In the genomic region with DNA sequence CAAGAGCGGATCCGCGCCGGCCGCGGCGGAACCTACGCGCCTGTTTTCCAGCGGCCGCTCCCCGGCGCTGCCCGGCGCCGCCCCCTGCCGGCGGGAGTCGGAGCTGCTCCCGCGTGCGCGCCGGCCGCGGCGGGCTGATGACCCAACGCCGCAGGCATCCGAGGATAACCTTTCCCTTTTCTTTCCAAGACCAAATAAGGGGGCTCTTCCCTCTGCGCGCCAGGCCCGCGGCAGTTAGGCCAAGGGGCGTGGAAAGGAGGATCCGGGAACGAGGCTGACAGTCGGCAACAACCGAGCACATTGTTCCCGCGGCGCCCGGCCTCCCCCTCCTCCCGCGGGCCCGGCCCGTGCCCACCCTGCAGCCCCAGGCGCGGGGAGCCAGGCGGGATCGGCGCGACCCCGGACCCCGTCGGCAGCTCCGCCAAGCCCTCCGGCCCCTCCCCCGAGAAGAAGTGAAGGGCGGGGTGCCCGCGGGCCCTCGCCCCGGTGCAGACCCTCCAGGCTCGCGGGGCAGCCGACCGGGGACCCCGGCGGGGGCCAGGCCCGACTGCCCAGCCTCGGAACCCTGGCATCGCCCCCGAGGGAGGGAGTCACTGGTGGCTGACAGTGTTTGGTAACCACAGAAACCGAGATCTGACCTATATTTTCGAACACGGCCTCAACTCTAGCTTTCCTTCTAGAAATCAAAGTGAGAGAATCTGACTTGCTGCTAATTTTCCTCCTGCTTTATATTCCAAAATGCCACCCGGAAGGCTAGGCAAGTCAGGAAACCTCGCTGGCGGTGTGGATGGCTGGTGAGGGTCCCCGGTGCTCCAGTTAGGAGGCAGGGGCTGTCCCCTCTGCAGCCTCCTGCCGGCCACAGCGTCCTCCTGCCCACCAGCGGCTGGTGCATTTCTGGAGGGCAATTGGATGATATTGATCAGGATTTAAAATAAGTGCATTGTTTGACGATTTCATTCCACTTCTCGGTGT, we compare ENCODE assay signal across 8 cellular contexts. TPM values are rescaled to one million over a fixed set of nuclear protein-coding genes. Genes with fewer than 3 reads are reported as not detected.
A peak's percentile ranks its signal among the peaks of the same experiment; 100 is the strongest.
DNase-seq lines count a peak whose midpoint lies in the region; ATAC-seq and TF ChIP-seq lines count a peak whose summit lies in the region.

No MANE protein-coding gene starts in this region.

- no peak overlapping the region for H3K27ac Mint-ChIP-seq in activated naive CD8-positive, alpha-beta T cell
- H3K27ac Mint-ChIP-seq in glutamatergic neuron (ENCODE audit: unreplicated experiment) = peak overlapping the region; percentile 67

- peak; percentile 58 for ATAC-seq in GM19324 (IDR thresholded peaks at IDR 0.05; ENCODE audit: low FRiP score, unreplicated experiment)
- peak; percentile 43 for ATAC-seq in HG03469 (IDR thresholded peaks at IDR 0.05; ENCODE audit: unreplicated experiment)

- no peaks in the 10 kb centered on the region for H3K36me3 Mint-ChIP-seq in activated naive CD8-positive, alpha-beta T cell
- H3K36me3 Mint-ChIP-seq in glutamatergic neuron (ENCODE audit: unreplicated experiment) = no peaks in the 10 kb centered on the region

- H3K36me3 ChIP-seq in neutrophil (no peaks in the 10 kb centered on the region), tibial nerve (no peaks in the 10 kb centered on the region)

- no peak for TF ChIP-seq POLR2A in tibial nerve (IDR thresholded peaks at IDR 0.05)

- peaks cover 17% of the 10 kb centered on the region for H3K27me3 Mint-ChIP-seq in activated naive CD8-positive, alpha-beta T cell
- peaks cover 4% of the 10 kb centered on the region for H3K27me3 Mint-ChIP-seq in glutamatergic neuron (ENCODE audit: unreplicated experiment)

- no peaks in the 10 kb centered on the region for H3K9me3 Mint-ChIP-seq in activated naive CD8-positive, alpha-beta T cell (ENCODE audit: low read depth)
- H3K9me3 Mint-ChIP-seq in glutamatergic neuron (ENCODE audit: unreplicated experiment) = peaks cover 5% of the 10 kb centered on the region

- peak overlapping the region; percentile 70 for H3K4me3 Mint-ChIP-seq in activated naive CD8-positive, alpha-beta T cell
- H3K4me3 Mint-ChIP-seq in glutamatergic neuron (ENCODE audit: unreplicated experiment) = peak overlapping the region; percentile 86

- peak in 1 of 2 donors; percentile 77 for TF ChIP-seq EP300 in tibial nerve (IDR thresholded peaks at IDR 0.05)

- H3K4me3 ChIP-seq in neutrophil (ENCODE audit: low read depth in 1 of 2, low read length in 1 of 2) (peak overlapping the region; percentile 56 to 61), tibial nerve (peak overlapping the region; percentile 45 to 67 (median 57))

- peak in 11 of 14 donors; percentile 27 to 74 (median 48) for DNase-seq in C1 segment of cervical spinal cord (lab: John Stamatoyannopoulos, UW)
- peak; percentile 67 for DNase-seq in RPMI8226
- peak; percentile 79 for DNase-seq in glutamatergic neuron
- peak; percentile 68 to 69 for DNase-seq in tibial nerve (ENCODE audit: low spot score in 2 of 2)

- peaks cover 9 to 17% of the 10 kb centered on the region in 2 experiments for H3K4me1 ChIP-seq in neutrophil (ENCODE audit: control insufficient read depth in 1 of 2, insufficient read depth in 1 of 2, low read depth in 1 of 2, low read length in 1 of 2)
- H3K4me1 ChIP-seq in tibial nerve = peaks cover 0 to 16% (median 5%) of the 10 kb centered on the region in 4 donors

- H3K27ac ChIP-seq in neutrophil (no peak overlapping the region), tibial nerve (peak overlapping the region; percentile 76 to 96 (median 94))

- 5 to 6% methylated on average over 40 to 57 of the region's 86 CpGs for WGBS in tibial nerve, 2 donors

- H3K27me3 ChIP-seq in neutrophil (peaks cover 81% of the 10 kb centered on the region), tibial nerve (no peaks in the 10 kb centered on the region)

- H3K4me1 Mint-ChIP-seq in activated naive CD8-positive, alpha-beta T cell (ENCODE audit: low read depth) = peaks cover 7% of the 10 kb centered on the region
- no peaks in the 10 kb centered on the region for H3K4me1 Mint-ChIP-seq in glutamatergic neuron (ENCODE audit: low read depth, unreplicated experiment)

- peak; percentile 79 for TF ChIP-seq CTCF in glutamatergic neuron (IDR thresholded peaks at IDR 0.05; ENCODE audit: partially characterized antibody, unreplicated experiment)
- TF ChIP-seq CTCF in neutrophil (IDR thresholded peaks at IDR 0.05) = peak; percentile 91
- peak; percentile 73 to 96 (median 91) for TF ChIP-seq CTCF in tibial nerve (IDR thresholded peaks at IDR 0.05)

- H3K9me3 ChIP-seq in neutrophil = no peaks in the 10 kb centered on the region
- H3K9me3 ChIP-seq in tibial nerve = no peaks in the 10 kb centered on the region

RNA-seq across cellular contexts. Expression of a gene that starts 45.6 kb away (rescaled TPM):
- total RNA-seq in glutamatergic neuron (ENCODE audit: unreplicated experiment) = 4.8 TPM
- total RNA-seq in tibial nerve = 10 to 100 TPM; 26.4 to 47.0 (median 29.6) TPM

RNA-seq across cellular contexts. Expression of a gene that starts 51.7 kb away (rescaled TPM):
- total RNA-seq in glutamatergic neuron (ENCODE audit: unreplicated experiment) (not detected), tibial nerve (not detected)
